ENCODE assay signal across 1 cellular context in the genomic region with DNA sequence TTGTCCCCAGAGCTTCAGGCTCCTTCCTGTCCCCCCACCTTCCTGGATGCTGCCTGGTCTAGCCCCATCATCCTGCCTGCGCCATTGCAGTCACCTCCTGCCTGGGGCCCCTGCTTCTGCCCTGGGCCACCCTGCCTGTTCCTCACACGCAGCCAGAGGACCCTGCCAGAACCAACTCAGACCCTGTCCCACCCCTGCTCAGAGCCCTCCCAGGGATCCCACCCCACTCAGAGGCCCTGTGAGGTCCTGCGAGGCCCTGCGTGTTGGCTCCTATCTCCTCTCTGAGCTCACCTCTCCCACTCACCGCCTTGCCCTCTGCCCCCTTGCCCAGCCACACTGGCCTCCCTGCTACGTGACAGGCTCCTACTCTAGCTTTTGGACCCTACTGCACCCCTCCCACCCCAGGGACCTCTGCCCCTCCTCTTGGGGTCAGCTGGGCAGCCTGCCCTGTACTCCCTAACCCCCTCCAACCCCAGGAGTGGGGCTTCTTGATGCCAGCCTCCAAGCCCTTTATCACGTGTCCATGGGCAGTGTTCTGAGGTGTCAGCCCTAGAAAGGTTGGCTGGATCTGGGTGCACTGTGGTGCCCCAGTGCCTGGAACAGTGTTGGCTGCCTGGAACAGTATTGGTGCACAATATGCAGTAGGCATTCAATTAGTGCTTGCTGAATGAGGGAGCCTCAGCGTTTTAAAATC.
TF ChIP-seq lines count a peak whose summit lies in the region.

No MANE protein-coding gene starts in this region.

TF ChIP-seq in HEK293T, 16 proteins besides CTCF, POLR2A, EP300 and RAD21:
- TF ChIP-seq LEF1 (IDR thresholded peaks at IDR 0.05; ENCODE audit: borderline replicate concordance) (no peak), BHLHE40 (IDR thresholded peaks at IDR 0.05; ENCODE audit: borderline replicate concordance) (no peak), TARDBP (IDR thresholded peaks at IDR 0.05) (no peak), FOXA1 (IDR thresholded peaks at IDR 0.05) (no peak), FOXK2 (IDR thresholded peaks at IDR 0.05) (no peak), FOXM1 (IDR thresholded peaks at IDR 0.05; ENCODE audit: borderline replicate concordance) (no peak), ZNF384 (IDR thresholded peaks at IDR 0.05) (no peak)
